1 cellular context compared by ENCODE assay signal in the genomic region with DNA sequence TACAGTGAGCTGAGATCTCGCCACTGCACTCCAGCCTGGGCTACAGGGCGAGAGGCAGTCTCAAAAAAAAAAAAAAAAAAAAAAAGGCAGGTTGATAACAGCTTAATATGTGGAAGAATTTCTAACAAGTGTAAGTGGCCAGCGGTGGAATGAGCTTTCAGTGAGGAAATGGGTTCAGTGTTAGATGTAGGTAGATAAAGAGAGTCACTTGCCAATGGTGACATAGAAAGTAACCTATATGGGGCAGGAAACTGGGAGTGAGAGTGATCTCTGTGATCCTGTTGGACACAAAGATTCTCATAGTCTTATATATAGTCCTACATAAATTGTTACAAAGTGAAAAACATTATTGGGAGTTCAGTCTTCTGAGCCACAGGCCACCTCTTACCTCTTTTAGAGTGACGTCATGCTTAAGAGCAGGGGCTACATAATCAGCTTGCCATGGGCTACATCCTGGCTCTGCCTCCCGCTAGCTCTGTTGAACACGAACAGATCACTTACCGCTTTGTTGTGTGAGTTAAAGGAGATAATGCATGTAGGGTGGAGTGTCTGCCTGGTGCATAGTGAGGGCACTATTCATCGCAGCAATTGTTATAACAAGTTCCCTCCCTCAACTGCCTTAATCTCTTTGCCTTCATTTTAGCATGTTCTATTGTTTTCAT.
TF ChIP-seq lines count a peak whose summit lies in the region.

No MANE protein-coding gene starts in this region.

TF ChIP-seq in GM23338, 12 proteins besides CTCF, POLR2A, EP300 and RAD21 (continued from another document):
- TF ChIP-seq, protein P1, sequence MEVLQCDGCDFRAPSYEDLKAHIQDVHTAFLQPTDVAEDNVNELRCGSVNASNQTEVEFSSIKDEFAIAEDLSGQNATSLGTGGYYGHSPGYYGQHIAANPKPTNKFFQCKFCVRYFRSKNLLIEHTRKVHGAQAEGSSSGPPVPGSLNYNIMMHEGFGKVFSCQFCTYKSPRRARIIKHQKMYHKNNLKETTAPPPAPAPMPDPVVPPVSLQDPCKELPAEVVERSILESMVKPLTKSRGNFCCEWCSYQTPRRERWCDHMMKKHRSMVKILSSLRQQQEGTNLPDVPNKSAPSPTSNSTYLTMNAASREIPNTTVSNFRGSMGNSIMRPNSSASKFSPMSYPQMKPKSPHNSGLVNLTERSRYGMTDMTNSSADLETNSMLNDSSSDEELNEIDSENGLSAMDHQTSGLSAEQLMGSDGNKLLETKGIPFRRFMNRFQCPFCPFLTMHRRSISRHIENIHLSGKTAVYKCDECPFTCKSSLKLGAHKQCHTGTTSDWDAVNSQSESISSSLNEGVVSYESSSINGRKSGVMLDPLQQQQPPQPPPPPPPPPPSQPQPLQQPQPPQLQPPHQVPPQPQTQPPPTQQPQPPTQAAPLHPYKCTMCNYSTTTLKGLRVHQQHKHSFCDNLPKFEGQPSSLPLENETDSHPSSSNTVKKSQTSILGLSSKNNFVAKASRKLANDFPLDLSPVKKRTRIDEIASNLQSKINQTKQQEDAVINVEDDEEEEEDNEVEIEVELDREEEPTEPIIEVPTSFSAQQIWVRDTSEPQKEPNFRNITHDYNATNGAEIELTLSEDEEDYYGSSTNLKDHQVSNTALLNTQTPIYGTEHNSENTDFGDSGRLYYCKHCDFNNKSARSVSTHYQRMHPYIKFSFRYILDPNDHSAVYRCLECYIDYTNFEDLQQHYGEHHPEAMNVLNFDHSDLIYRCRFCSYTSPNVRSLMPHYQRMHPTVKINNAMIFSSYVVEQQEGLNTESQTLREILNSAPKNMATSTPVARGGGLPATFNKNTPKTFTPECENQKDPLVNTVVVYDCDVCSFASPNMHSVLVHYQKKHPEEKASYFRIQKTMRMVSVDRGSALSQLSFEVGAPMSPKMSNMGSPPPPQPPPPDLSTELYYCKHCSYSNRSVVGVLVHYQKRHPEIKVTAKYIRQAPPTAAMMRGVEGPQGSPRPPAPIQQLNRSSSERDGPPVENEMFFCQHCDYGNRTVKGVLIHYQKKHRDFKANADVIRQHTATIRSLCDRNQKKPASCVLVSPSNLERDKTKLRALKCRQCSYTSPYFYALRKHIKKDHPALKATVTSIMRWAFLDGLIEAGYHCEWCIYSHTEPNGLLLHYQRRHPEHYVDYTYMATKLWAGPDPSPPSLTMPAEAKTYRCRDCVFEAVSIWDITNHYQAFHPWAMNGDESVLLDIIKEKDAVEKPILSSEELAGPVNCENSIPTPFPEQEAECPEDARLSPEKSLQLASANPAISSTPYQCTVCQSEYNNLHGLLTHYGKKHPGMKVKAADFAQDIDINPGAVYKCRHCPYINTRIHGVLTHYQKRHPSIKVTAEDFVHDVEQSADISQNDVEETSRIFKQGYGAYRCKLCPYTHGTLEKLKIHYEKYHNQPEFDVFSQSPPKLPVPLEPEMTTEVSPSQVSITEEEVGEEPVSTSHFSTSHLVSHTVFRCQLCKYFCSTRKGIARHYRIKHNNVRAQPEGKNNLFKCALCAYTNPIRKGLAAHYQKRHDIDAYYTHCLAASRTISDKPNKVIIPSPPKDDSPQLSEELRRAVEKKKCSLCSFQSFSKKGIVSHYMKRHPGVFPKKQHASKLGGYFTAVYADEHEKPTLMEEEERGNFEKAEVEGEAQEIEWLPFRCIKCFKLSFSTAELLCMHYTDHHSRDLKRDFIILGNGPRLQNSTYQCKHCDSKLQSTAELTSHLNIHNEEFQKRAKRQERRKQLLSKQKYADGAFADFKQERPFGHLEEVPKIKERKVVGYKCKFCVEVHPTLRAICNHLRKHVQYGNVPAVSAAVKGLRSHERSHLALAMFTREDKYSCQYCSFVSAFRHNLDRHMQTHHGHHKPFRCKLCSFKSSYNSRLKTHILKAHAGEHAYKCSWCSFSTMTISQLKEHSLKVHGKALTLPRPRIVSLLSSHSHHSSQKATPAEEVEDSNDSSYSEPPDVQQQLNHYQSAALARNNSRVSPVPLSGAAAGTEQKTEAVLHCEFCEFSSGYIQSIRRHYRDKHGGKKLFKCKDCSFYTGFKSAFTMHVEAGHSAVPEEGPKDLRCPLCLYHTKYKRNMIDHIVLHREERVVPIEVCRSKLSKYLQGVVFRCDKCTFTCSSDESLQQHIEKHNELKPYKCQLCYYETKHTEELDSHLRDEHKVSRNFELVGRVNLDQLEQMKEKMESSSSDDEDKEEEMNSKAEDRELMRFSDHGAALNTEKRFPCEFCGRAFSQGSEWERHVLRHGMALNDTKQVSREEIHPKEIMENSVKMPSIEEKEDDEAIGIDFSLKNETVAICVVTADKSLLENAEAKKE (CRISPR knock-in tag; IDR thresholded peaks at IDR 0.05): no peak
